ENCODE assay signal across 8 cellular contexts in genomic region chr5:88734191-88734640, GRCh38.
A peak's percentile ranks its signal among the peaks of the same experiment; 100 is the strongest.
DNase-seq lines count a peak whose midpoint lies in the region; ATAC-seq and TF ChIP-seq lines count a peak whose summit lies in the region.

No MANE protein-coding gene starts in this region.

- ATAC-seq in GM18858 (IDR thresholded peaks at IDR 0.05; ENCODE audit: unreplicated experiment) (peak; percentile 56), HG02884 (IDR thresholded peaks at IDR 0.05; ENCODE audit: unreplicated experiment) (peak; percentile 45), left lung (no peak)

- 83% methylated on average over 6 of the region's 6 CpGs for WGBS in prostate gland

- TF ChIP-seq CTCF in left lung (IDR thresholded peaks at IDR 0.05) (no peak), prostate gland (IDR thresholded peaks at IDR 0.05) (no peak)

- H3K36me3 ChIP-seq in left lung (no peaks in the 10 kb centered on the region), prostate gland (no peaks in the 10 kb centered on the region)

- intact Hi-C loops in left lung (cut with DNase I) (loop anchor here in 1 of 2 donors (10.0 kb wide), 1 partner anchor 151 kb away; the partner anchor contains the start of gene MEF2C), prostate gland (cut with DNase I) (loop anchor here (5.0 to 10.0 kb wide), 2 partner anchors 148 to 1451 kb away; partner anchors contain the start of gene MEF2C)

- H3K27ac ChIP-seq in left lung (peak overlapping the region; percentile 8 to 57), prostate gland (no peak overlapping the region)

- DNase-seq in OCI-M1 (lab: John Stamatoyannopoulos, UW), result peak; percentile 95
- peak in 1 of 2 donors; percentile 39 for DNase-seq in left lung
- DNase-seq in prostate gland (ENCODE audit: low spot score), result no peak
- DNase-seq in 8988T, result no peak
- DNase-seq in LoVo (ENCODE audit: low spot score), result no peak
- no peak for DNase-seq in SW 1271 (lab: John Stamatoyannopoulos, UW)

- H3K9me3 ChIP-seq in left lung, result no peaks in the 10 kb centered on the region
- H3K9me3 ChIP-seq in prostate gland, result no peaks in the 10 kb centered on the region

- H3K4me1 ChIP-seq in left lung (peaks cover 0 to 29% of the 10 kb centered on the region in 2 donors), prostate gland (replicated peaks) (no peaks in the 10 kb centered on the region)

- TF ChIP-seq POLR2A in prostate gland (IDR thresholded peaks at IDR 0.05), result no peak

- H3K4me3 ChIP-seq in left lung (peak overlapping the region in 1 of 2 donors; percentile 8), prostate gland (no peak overlapping the region)

- H3K27me3 ChIP-seq in left lung (no peaks in the 10 kb centered on the region), prostate gland (replicated peaks; ENCODE audit: insufficient read depth) (no peaks in the 10 kb centered on the region)

Comparison
In these comparisons a context has a peak if more than half of its experiments do, and no peak if none do; other contexts are left out.
1. H3K27ac ChIP-seq: peak in left lung (2 of 2); none in prostate gland (0 of 2).